In genomic region chr10:118610577-118610976, GRCh38 we compare ENCODE assay signal across 34 cellular contexts. TPM values are rescaled to one million over a fixed set of nuclear protein-coding genes. Genes with fewer than 3 reads are reported as not detected.
"Had no signal": no experiment of that assay in that cellular context is flagged by ENCODE, and none has a peak within 500 bp of the region (broad histone marks: within the 10 kb centered on the region; RNA-seq: fewer than 3 reads in every experiment).

No MANE protein-coding gene starts in this region.

- H3K9me3 ChIP-seq: adrenal gland, colonic mucosa had no signal

- ATAC-seq: activated naive CD8-positive, alpha-beta T cell treated with anti-CD3 and anti-CD28 coated beads, Interleukin-2, amount 50 U/mL, for 24 hours; foreskin keratinocyte; gastrocnemius medialis; heart right ventricle; WTC11 had no signal

- H3K27me3 ChIP-seq: adrenal gland, breast epithelium, colonic mucosa had no signal

- H3K4me3 ChIP-seq: adrenal gland, breast epithelium, cardiac muscle cell, colonic mucosa, esophagus muscularis mucosa, gastrocnemius medialis, heart right ventricle had no signal

- H3K27ac ChIP-seq: breast epithelium, cardiac muscle cell, colonic mucosa, esophagus muscularis mucosa, foreskin keratinocyte, gastrocnemius medialis, heart right ventricle, VCaP had no signal

- H3K36me3 ChIP-seq: adrenal gland, breast epithelium, cardiac muscle cell, colonic mucosa, esophagus muscularis mucosa, gastrocnemius medialis, heart right ventricle had no signal

- DNase-seq: activated CD4-positive, alpha-beta memory T cell treated with anti-CD3 and anti-CD28 coated beads, Interleukin-2, amount 10 ng/mL, durations not matched to agents 7 days and 5 days; activated CD4-positive, alpha-beta T cell treated with anti-CD3 and anti-CD28 coated beads for 1 hour; activated CD4-positive, alpha-beta T cell treated with anti-CD3 and anti-CD28 coated beads for 4 hours; activated CD4-positive, alpha-beta T cell treated with anti-CD3 and anti-CD28 coated beads, Interleukin-2, amount 10 ng/mL, durations not matched to agents 7 days and 5 days; activated CD4-positive, alpha-beta T cell treated with anti-CD3 and anti-CD28 coated beads, Interleukin-2, amount 50 U/mL, for 4 hours; activated CD8-positive, alpha-beta memory T cell treated with anti-CD3 and anti-CD28 coated beads, Interleukin-2, amount 50 U/mL, for 48 hours; activated effector memory CD4-positive, alpha-beta T cell treated with anti-CD3 and anti-CD28 coated beads, Interleukin-2, amount 50 U/mL, for 16 hours; activated naive CD4-positive, alpha-beta T cell treated with anti-CD3 and anti-CD28 coated beads for 36 hours; activated naive CD8-positive, alpha-beta T cell treated with anti-CD3 and anti-CD28 coated beads for 36 hours; activated naive CD8-positive, alpha-beta T cell treated with anti-CD3 and anti-CD28 coated beads, Interleukin-2, amount 50 U/mL, for 24 hours; activated T-cell treated with anti-CD3 and anti-CD28 coated beads for 4 hours; activated T-cell treated with anti-CD3 and anti-CD28 coated beads, Interleukin-2, amount 50 U/mL, for 24 hours; adrenal gland; amygdala; aorta; central memory CD4-positive, alpha-beta T cell; cerebellar nuclear complex; colonic mucosa; effector CD8-positive, alpha-beta T cell; erythroblast; foreskin keratinocyte; gastrocnemius medialis; glutamatergic neuron; heart right ventricle; T-helper 2 cell had no signal

- H3K4me1 ChIP-seq: breast epithelium, colonic mucosa, esophagus muscularis mucosa, foreskin keratinocyte, gastrocnemius medialis, heart right ventricle had no signal

RNA-seq across cellular contexts. Expression of gene PRLHR, which starts 15.1 kb away (rescaled TPM):
- total RNA-seq: activated CD4-positive, alpha-beta memory T cell treated with anti-CD3 and anti-CD28 coated beads, Interleukin-2, amount 10 ng/mL, durations not matched to agents 7 days and 5 days; activated CD4-positive, alpha-beta T cell treated with anti-CD3 and anti-CD28 coated beads, Interleukin-2, amount 10 ng/mL, durations not matched to agents 7 days and 5 days; activated naive CD4-positive, alpha-beta T cell treated with anti-CD3 and anti-CD28 coated beads for 36 hours; activated naive CD8-positive, alpha-beta T cell treated with anti-CD3 and anti-CD28 coated beads for 36 hours; activated T-helper 1 cell treated with anti-CD3 and anti-CD28 coated beads, Interleukin-12 subunit alpha, Interleukin-12 subunit beta, Interleukin-2, Interleukin-4 antibody, amounts not matched to agents 30 ng/mL and 10 ng/mL and 1 ng/mL, durations not matched to agents 14 hours and 24 hours and 36 hours; activated T-helper 2 cell treated with anti-CD3 and anti-CD28 coated beads, Interferon-gamma antibody, Interleukin-2, Interleukin-4, amounts not matched to agents 10 μg/mL and 5 μg/mL and 100 μg/mL, durations not matched to agents 14 hours and 24 hours and 36 hours; aorta; breast epithelium; cardiac muscle cell; colonic mucosa; dermis microvascular lymphatic vessel endothelial cell; foreskin keratinocyte; gastrocnemius medialis; heart right ventricle; T-helper 1 cell treated with Interleukin-12 subunit alpha and Interleukin-12 subunit beta and Interleukin-4 antibody, amounts not matched to agents 30 ng/mL and 1 ng/mL, for 36 hours; WTC11 had no signal
- polyA plus RNA-seq: aorta, cardiac muscle cell, foreskin keratinocyte, heart right ventricle had no signal
